In genomic region chr9:98226968-98227367, GRCh38 we compare ENCODE assay signal across 19 cellular contexts. TPM values are rescaled to one million over a fixed set of nuclear protein-coding genes. Genes with fewer than 3 reads are reported as not detected.
DNase-seq lines count a peak whose midpoint lies in the region; ATAC-seq and TF ChIP-seq lines count a peak whose summit lies in the region.
"Had no signal": no experiment of that assay in that cellular context is flagged by ENCODE, and none has a peak within 500 bp of the region (broad histone marks: within the 10 kb centered on the region; RNA-seq: fewer than 3 reads in every experiment).

No MANE protein-coding gene starts in this region.

- DNase-seq in Caco-2 (no peak), NCI-H524 treated with DMSO at 0.1 percent for 48 hours (lab: John Stamatoyannopoulos, UW) (peak; percentile 83), epithelial cell of prostate (ENCODE audit: low read depth, low spot score) (no peak), neural progenitor cell (ENCODE audit: low spot score) (no peak), DMS79 treated with DMSO at 0.1 percent for 48 hours (lab: John Stamatoyannopoulos, UW) (no peak)
- DNase-seq: activated T-cell treated with anti-CD3 and anti-CD28 coated beads, Interleukin-2, amount 50 U/mL, for 72 hours; CD4-positive, CD25-positive, alpha-beta regulatory T cell; kidney; mesendoderm; NCI-H2029; NCI-H526; nephron progenitor cell; OCI-M1 had no signal

- H3K4me1 Mint-ChIP-seq in Caco-2 (ENCODE audit: low read depth, unreplicated experiment) (peaks cover 46% of the 10 kb centered on the region), neural progenitor cell (peaks cover 23% of the 10 kb centered on the region)

- POLR2A ChIA-PET in Caco-2 (lab: Charles Lee) = no interaction called here

- CTCF ChIA-PET in Caco-2 (lab: Charles Lee) = no interaction called here

- H3K36me3 ChIP-seq in Caco-2 (ENCODE audit: control insufficient read depth, insufficient read depth, low read length) = no peaks in the 10 kb centered on the region
- H3K36me3 ChIP-seq in neural progenitor cell = no peaks in the 10 kb centered on the region

- no peaks in the 10 kb centered on the region for H3K9me3 ChIP-seq in Caco-2
- H3K9me3 ChIP-seq in neural progenitor cell (ENCODE audit: low read depth) = no peaks in the 10 kb centered on the region

- H3K27ac ChIP-seq in epithelial cell of prostate (peak overlapping the region; percentile 98), neural progenitor cell (no peak overlapping the region)

- H3K27ac Mint-ChIP-seq in Caco-2 (ENCODE audit: unreplicated experiment) (peak overlapping the region; percentile 76), neural progenitor cell (peak overlapping the region; percentile 44)
- H3K27ac Mint-ChIP-seq: activated naive CD8-positive, alpha-beta T cell; activated T-cell treated with anti-CD3 and anti-CD28 coated beads, Interleukin-2, amount 50 U/mL, for 72 hours; nephron progenitor cell had no signal

- BruUV-seq in Caco-2 (replicated peaks; lab: Mats Ljungman, UMichigan) = no TSS peak

- H3K36me3 Mint-ChIP-seq in Caco-2 (ENCODE audit: insufficient read depth, unreplicated experiment) = peaks cover 8% of the 10 kb centered on the region
- no peaks in the 10 kb centered on the region for H3K36me3 Mint-ChIP-seq in neural progenitor cell

- no peak for ATAC-seq in HG03097 (IDR thresholded peaks at IDR 0.05; ENCODE audit: low FRiP score, unreplicated experiment)
- ATAC-seq in GM21447 (IDR thresholded peaks at IDR 0.05; ENCODE audit: unreplicated experiment) = no peak
- ATAC-seq in HG02623 (IDR thresholded peaks at IDR 0.05; ENCODE audit: unreplicated experiment) = no peak
- ATAC-seq: activated CD4-positive, CD25-positive, alpha-beta regulatory T cell treated with anti-CD3 and anti-CD28 coated beads, Interleukin-2, amount 50 U/mL, for 24 hours; activated T-cell treated with anti-CD3 and anti-CD28 coated beads, Interleukin-2, amount 50 U/mL, for 72 hours; K562 had no signal

- H3K9me3 Mint-ChIP-seq in Caco-2 (ENCODE audit: unreplicated experiment) = no peaks in the 10 kb centered on the region
- H3K9me3 Mint-ChIP-seq in neural progenitor cell = no peaks in the 10 kb centered on the region
- H3K9me3 Mint-ChIP-seq: activated T-cell treated with anti-CD3 and anti-CD28 coated beads, Interleukin-2, amount 50 U/mL, for 72 hours; CD4-positive, CD25-positive, alpha-beta regulatory T cell had no signal

- no peak for TF ChIP-seq CTCF in Caco-2 (IDR thresholded peaks at IDR 0.05; ENCODE audit: insufficient read depth in 1 of 2, low read depth in 1 of 2, low read length in 1 of 2, severe bottlenecking in 1 of 2, unreplicated experiment in 1 of 2)
- no peak for TF ChIP-seq CTCF in neural progenitor cell (IDR thresholded peaks at IDR 0.05)

- no peaks in the 10 kb centered on the region for H3F3A ChIP-seq in neural progenitor cell (ENCODE audit: low read depth)

- H4K20me1 ChIP-seq in neural progenitor cell (ENCODE audit: low read depth) = no peaks in the 10 kb centered on the region

- no peak overlapping the region for H3K9ac ChIP-seq in neural progenitor cell

- no peaks in the 10 kb centered on the region for H3K79me2 ChIP-seq in neural progenitor cell (ENCODE audit: low read depth)

- no peak overlapping the region for H3K4me2 ChIP-seq in neural progenitor cell

- H2AFZ ChIP-seq in neural progenitor cell (replicated peaks) = no peak overlapping the region

- intact Hi-C loops in Caco-2 (cut with micrococcal nuclease; ENCODE audit: unreplicated experiment) = no loop called here

- H3K4me3 ChIP-seq in Caco-2 (ENCODE audit: low read depth, low read length) = no peak overlapping the region
- H3K4me3 ChIP-seq in neural progenitor cell = no peak overlapping the region
- H3K4me3 ChIP-seq: K562 had no signal

- H3K27me3 ChIP-seq in Caco-2 (replicated peaks; ENCODE audit: control insufficient read depth, insufficient read depth, low read length) = no peaks in the 10 kb centered on the region
- H3K27me3 ChIP-seq in neural progenitor cell = no peaks in the 10 kb centered on the region

- H3K4me3 Mint-ChIP-seq in Caco-2 (ENCODE audit: unreplicated experiment) (no peak overlapping the region), neural progenitor cell (no peak overlapping the region)
- H3K4me3 Mint-ChIP-seq: activated naive CD8-positive, alpha-beta T cell; activated T-cell treated with anti-CD3 and anti-CD28 coated beads, Interleukin-2, amount 50 U/mL, for 72 hours; CD4-positive, CD25-positive, alpha-beta regulatory T cell; nephron progenitor cell had no signal

- H3K4me1 ChIP-seq in Caco-2 (peaks cover 82% of the 10 kb centered on the region), neural progenitor cell (no peaks in the 10 kb centered on the region)

- no peaks in the 10 kb centered on the region for H3K27me3 Mint-ChIP-seq in Caco-2 (ENCODE audit: insufficient read depth, unreplicated experiment)
- peaks cover 8% of the 10 kb centered on the region for H3K27me3 Mint-ChIP-seq in neural progenitor cell (ENCODE audit: insufficient read depth, low read depth)
- H3K27me3 Mint-ChIP-seq: activated naive CD8-positive, alpha-beta T cell; CD4-positive, CD25-positive, alpha-beta regulatory T cell had no signal

RNA-seq across cellular contexts. Expression of gene TBC1D2, which starts 28.5 kb away (rescaled TPM):
- total RNA-seq in Caco-2 (2022) (8.5 and 8.6 TPM in 2 replicates), neural progenitor cell (ENCODE audit: low replicate concordance) (0.41 and 1.3 TPM in 2 replicates)

RNA-seq across cellular contexts. Expression of gene CORO2A, which starts 34.5 kb away (rescaled TPM):
- total RNA-seq in Caco-2 (2022) (18.9 and 20.0 TPM in 2 replicates), neural progenitor cell (ENCODE audit: low replicate concordance) (2.4 and 3.6 TPM in 2 replicates)
